Comparison of ENCODE assay signal across 25 cellular contexts in genomic region chr10:23499317-23499716, GRCh38.
A peak's percentile ranks its signal among the peaks of the same experiment; 100 is the strongest.
DNase-seq lines count a peak whose midpoint lies in the region; ATAC-seq, FAIRE-seq and TF ChIP-seq lines count a peak whose summit lies in the region.
"Had no signal": no experiment of that assay in that cellular context is flagged by ENCODE, and none has a peak within 500 bp of the region (broad histone marks: within the 10 kb centered on the region; RNA-seq: fewer than 3 reads in every experiment).

No MANE protein-coding gene starts in this region.

- ATAC-seq in K562, result no peak
- no peak for ATAC-seq in CD8-positive, alpha-beta T cell
- ATAC-seq: Right ventricle myocardium inferior had no signal

- no peak for TF ChIP-seq EP300 in K562 (IDR thresholded peaks at IDR 0.05; ENCODE audit: low read length)

- TF ChIP-seq RAD21 in K562 (CRISPR knock-in tag; conservative IDR thresholded peaks at IDR 0.05 in 1 of 2, IDR thresholded peaks at IDR 0.05 in 1 of 2), result no peak

- no peak overlapping the region for H2BK5ac ChIP-seq in trophoblast cell (ENCODE audit: low read depth, low read length, poor library complexity)

- H3K27ac Mint-ChIP-seq in CD8-positive, alpha-beta T cell, result no peak overlapping the region

- no peaks in the 10 kb centered on the region; a peak in 2 of 5 replicates for H3K27me3 ChIP-seq in K562 (ENCODE audit: control insufficient read depth in 2 of 2, insufficient read depth in 2 of 2, low read length in 2 of 2)
- H3K27me3 ChIP-seq in trophoblast cell (ENCODE audit: insufficient read depth, low read length), result no peaks in the 10 kb centered on the region
- no peaks in the 10 kb centered on the region for H3K27me3 ChIP-seq in CD8-positive, alpha-beta T cell (ENCODE audit: insufficient read depth, low read length)
- no peaks in the 10 kb centered on the region for H3K27me3 ChIP-seq in Karpas-422 (ENCODE audit: low read length)
- H3K27me3 ChIP-seq: BLaER1 treated with 17β-estradiol and CSF1 and Interleukin-3, amounts not matched to agents 10 nM and 100 nM; SJSA1 had no signal

- no peaks in the 10 kb centered on the region for H3K9me3 ChIP-seq in K562 (replicated peaks; ENCODE audit: control insufficient read depth, insufficient read depth, low read depth, low read length)
- no peaks in the 10 kb centered on the region for H3K9me3 ChIP-seq in trophoblast cell (ENCODE audit: insufficient read depth, low read depth, low read length)
- no peaks in the 10 kb centered on the region for H3K9me3 ChIP-seq in CD8-positive, alpha-beta T cell (ENCODE audit: low read length)
- no peaks in the 10 kb centered on the region for H3K9me3 ChIP-seq in Karpas-422 (ENCODE audit: low read length)
- H3K9me3 ChIP-seq: BLaER1 treated with 17β-estradiol and CSF1 and Interleukin-3, amounts not matched to agents 10 nM and 100 nM; SJSA1 had no signal

- H3K4ac ChIP-seq in trophoblast cell (ENCODE audit: low read depth, low read length), result no peak overlapping the region

- H3K9me1 ChIP-seq in K562 (ENCODE audit: control insufficient read depth, insufficient read depth, low read length), result no peaks in the 10 kb centered on the region

- no peaks in the 10 kb centered on the region for H3K4me1 ChIP-seq in K562 (replicated peaks in 1 of 2; ENCODE audit: control insufficient read depth in 2 of 2, insufficient read depth in 2 of 2, low read length in 2 of 2)
- no peaks in the 10 kb centered on the region for H3K4me1 ChIP-seq in trophoblast cell (ENCODE audit: control insufficient read depth in 1 of 2, insufficient read depth in 2 of 2, low read length in 2 of 2)
- H3K4me1 ChIP-seq in CD8-positive, alpha-beta T cell (ENCODE audit: insufficient read depth, low read length), result no peaks in the 10 kb centered on the region
- H3K4me1 ChIP-seq in Karpas-422 (ENCODE audit: low read length), result no peaks in the 10 kb centered on the region
- H3K4me1 ChIP-seq: BLaER1 treated with 17β-estradiol and CSF1 and Interleukin-3, amounts not matched to agents 10 nM and 100 nM; SJSA1 had no signal

- H2AK5ac ChIP-seq in trophoblast cell (ENCODE audit: low read length), result no peak overlapping the region

- H3K9me2 ChIP-seq in Karpas-422 (replicated peaks; ENCODE audit: insufficient read depth, low read length), result no peaks in the 10 kb centered on the region

- H3K79me2 ChIP-seq in K562 (ENCODE audit: control insufficient read depth, insufficient read depth, low read length) (no peaks in the 10 kb centered on the region), trophoblast cell (ENCODE audit: control insufficient read depth, insufficient read depth, low read length, poor library complexity) (no peaks in the 10 kb centered on the region), Karpas-422 (ENCODE audit: low read length) (no peaks in the 10 kb centered on the region)

- WGBS in K562 (ENCODE audit: insufficient coverage, low coverage, missing lambda C conversion rate), result 0% methylated on average over 3 of the region's 3 CpGs
- no CpG with 5 or more reads among the region's 3 CpGs for WGBS in trophoblast cell (ENCODE audit: extremely low coverage, insufficient coverage, insufficient read length)

- no peaks in the 10 kb centered on the region for H4K20me1 ChIP-seq in K562 (replicated peaks; ENCODE audit: control insufficient read depth, insufficient read depth, low read length)
- no peaks in the 10 kb centered on the region for H4K20me1 ChIP-seq in Karpas-422 (ENCODE audit: insufficient read depth, low read depth, low read length)
- H4K20me1 ChIP-seq: BLaER1 treated with 17β-estradiol and CSF1 and Interleukin-3, amounts not matched to agents 10 nM and 100 nM had no signal

- H3K27ac ChIP-seq in K562 (ENCODE audit: extremely low read depth, low read depth, low read length) (no peak overlapping the region), trophoblast cell (ENCODE audit: low read depth, low read length) (no peak overlapping the region), Karpas-422 (ENCODE audit: low read length) (no peak overlapping the region)
- H3K27ac ChIP-seq in CD8-positive, alpha-beta T cell (ENCODE audit: low read depth, low read length), result no peak overlapping the region
- H3K27ac ChIP-seq: BLaER1 treated with 17β-estradiol and CSF1 and Interleukin-3, amounts not matched to agents 10 nM and 100 nM; SJSA1 had no signal

- TF ChIP-seq CTCF in K562 (IDR thresholded peaks at IDR 0.05 in 2 of 3, conservative IDR thresholded peaks at IDR 0.05 in 1 of 3; ENCODE audit: insufficient read depth in 2 of 3, low read depth in 1 of 3, low read length in 3 of 3), result no peak
- no peak for TF ChIP-seq CTCF in CD8-positive, alpha-beta T cell (IDR thresholded peaks at IDR 0.05)

- no peak overlapping the region for H4K8ac ChIP-seq in trophoblast cell (ENCODE audit: low read depth, low read length)

- no TSS peak for BruUV-seq in K562 (replicated peaks; lab: Mats Ljungman, UMichigan)

- CTCF ChIA-PET in K562 (lab: Yijun Ruan, JAX; ENCODE audit: low intra/inter-chr PET ratio), result no interaction called here
- CTCF ChIA-PET in CD8-positive, alpha-beta T cell (lab: Charles Lee), result no interaction called here

- no peaks in the 10 kb centered on the region for H3K79me1 ChIP-seq in trophoblast cell (ENCODE audit: low read length)

- H3K9ac ChIP-seq in K562 (ENCODE audit: insufficient read depth in 1 of 2, low read depth in 2 of 2, low read length in 2 of 2), result no peak overlapping the region
- H3K9ac ChIP-seq in trophoblast cell (ENCODE audit: low read length), result no peak overlapping the region
- no peak overlapping the region for H3K9ac ChIP-seq in Karpas-422 (ENCODE audit: low read length)
- H3K9ac ChIP-seq: BLaER1 treated with 17β-estradiol and CSF1 and Interleukin-3, amounts not matched to agents 10 nM and 100 nM had no signal

- DNase-seq in NCI-H1105 treated with DMSO at 0.1 percent for 48 hours (lab: John Stamatoyannopoulos, UW) (peak; percentile 23), NCI-H1105 (lab: John Stamatoyannopoulos, UW) (no peak), NCI-H1417 treated with DMSO at 0.1 percent for 48 hours (lab: John Stamatoyannopoulos, UW) (peak; percentile 68), K562 (ENCODE audit: extremely low read depth in 1 of 4, low spot score in 3 of 4) (no peak), trophoblast cell (peak; percentile 68 to 90), Karpas-422 (no peak), activated T-cell treated with anti-CD3 and anti-CD28 coated beads for 4 hours (no peak)
- DNase-seq in CD8-positive, alpha-beta T cell, result no peak
- DNase-seq: 8988T; Calu3; CD8-positive, alpha-beta memory T cell; DMS153; GDM1; Kasumi-1; NCI-H2081; NCI-H2227 treated with DMSO at 0.1 percent for 48 hours; NCI-H510A; OCI-M1; T-helper 1 cell had no signal

- no peak for FAIRE-seq in K562 (lab: Jason Lieb, UNC)
- FAIRE-seq: H54, RCC 7860 had no signal

- no peaks in the 10 kb centered on the region for H3K36me3 Mint-ChIP-seq in CD8-positive, alpha-beta T cell
- H3K36me3 Mint-ChIP-seq: CD8-positive, alpha-beta memory T cell; IgD-negative memory B cell had no signal

- H2BK120ac ChIP-seq in trophoblast cell (ENCODE audit: insufficient read depth, low read length, poor library complexity), result no peak overlapping the region

- no peaks in the 10 kb centered on the region for H3K36me3 ChIP-seq in K562 (ENCODE audit: control insufficient read depth, insufficient read depth, low read length)
- no peaks in the 10 kb centered on the region for H3K36me3 ChIP-seq in trophoblast cell (ENCODE audit: control insufficient read depth in 1 of 2, insufficient read depth in 2 of 2, low read length in 2 of 2)
- H3K36me3 ChIP-seq in CD8-positive, alpha-beta T cell (ENCODE audit: insufficient read depth, low read length), result no peaks in the 10 kb centered on the region
- no peaks in the 10 kb centered on the region for H3K36me3 ChIP-seq in Karpas-422 (ENCODE audit: insufficient read depth, low read length)
- H3K36me3 ChIP-seq: BLaER1 treated with 17β-estradiol and CSF1 and Interleukin-3, amounts not matched to agents 10 nM and 100 nM; SJSA1 had no signal

- H2AFZ ChIP-seq in K562 (ENCODE audit: low read depth, low read length) (no peak overlapping the region), trophoblast cell (ENCODE audit: insufficient read depth, low read length, poor library complexity) (no peak overlapping the region), Karpas-422 (ENCODE audit: low read length) (no peak overlapping the region)

- no peak overlapping the region for H3K4me3 Mint-ChIP-seq in CD8-positive, alpha-beta T cell
- H3K4me3 Mint-ChIP-seq: CD8-positive, alpha-beta memory T cell had no signal

- no peak overlapping the region for H3K4me3 ChIP-seq in K562
- no peak overlapping the region for H3K4me3 ChIP-seq in trophoblast cell (ENCODE audit: low read depth, low read length)
- H3K4me3 ChIP-seq in CD8-positive, alpha-beta T cell (ENCODE audit: low read depth, low read length), result no peak overlapping the region
- no peak overlapping the region for H3K4me3 ChIP-seq in Karpas-422 (ENCODE audit: low read length)
- H3K4me3 ChIP-seq: BLaER1 treated with 17β-estradiol and CSF1 and Interleukin-3, amounts not matched to agents 10 nM and 100 nM; SJSA1 had no signal

- intact Hi-C loops in K562 (cut with micrococcal nuclease), result no loop called here
- intact Hi-C loops in CD8-positive, alpha-beta T cell (cut with DNase I, micrococcal nuclease), result no loop called here

- H2BK12ac ChIP-seq in trophoblast cell (ENCODE audit: low read length), result no peak overlapping the region

- no peak for TF ChIP-seq POLR2A in K562 (conservative IDR thresholded peaks at IDR 0.05)

- POLR2A ChIA-PET in K562 (lab: Yijun Ruan, JAX), result no interaction called here
- POLR2A ChIA-PET in CD8-positive, alpha-beta T cell (lab: Charles Lee), result no interaction called here

- H4K12ac ChIP-seq in trophoblast cell (ENCODE audit: low read depth, low read length), result no peak overlapping the region

- no peak overlapping the region for H3K4me2 ChIP-seq in K562 (ENCODE audit: insufficient read depth, low read length)
- no peak overlapping the region for H3K4me2 ChIP-seq in trophoblast cell (ENCODE audit: low read length)
- no peak overlapping the region for H3K4me2 ChIP-seq in Karpas-422 (ENCODE audit: low read depth, low read length, poor library complexity, severe bottlenecking)
- H3K4me2 ChIP-seq: BLaER1 treated with 17β-estradiol and CSF1 and Interleukin-3, amounts not matched to agents 10 nM and 100 nM had no signal

- H3K23ac ChIP-seq in trophoblast cell (ENCODE audit: low read length), result no peak overlapping the region

- in situ Hi-C loops in K562 (cut with MboI), result no loop called here

- no peaks in the 10 kb centered on the region for H3K4me1 Mint-ChIP-seq in CD8-positive, alpha-beta T cell (ENCODE audit: low read depth)
- H3K4me1 Mint-ChIP-seq: CD8-positive, alpha-beta memory T cell had no signal

- no peak overlapping the region for H3K18ac ChIP-seq in trophoblast cell (ENCODE audit: low read length)

- H3K27me3 Mint-ChIP-seq in CD8-positive, alpha-beta T cell (ENCODE audit: low read depth), result no peaks in the 10 kb centered on the region
- H3K27me3 Mint-ChIP-seq: IgD-negative memory B cell had no signal

- H3K14ac ChIP-seq in trophoblast cell (ENCODE audit: low read length), result no peak overlapping the region

- no peaks in the 10 kb centered on the region for H3K9me3 Mint-ChIP-seq in CD8-positive, alpha-beta T cell
- H3K9me3 Mint-ChIP-seq: CD8-positive, alpha-beta memory T cell; IgD-negative memory B cell had no signal

- no peak overlapping the region for H4K91ac ChIP-seq in trophoblast cell (ENCODE audit: low read depth, low read length)

TF ChIP-seq in K562, 482 proteins besides CTCF, POLR2A, EP300 and RAD21 (continues in another document):
- TF ChIP-seq NFIC (IDR thresholded peaks at IDR 0.05) (no peak), LEF1 (IDR thresholded peaks at IDR 0.05) (no peak)

Comparison
In these comparisons a context has a peak if more than half of its experiments do, and no peak if none do; other contexts are left out.
1. DNase-seq: peak in NCI-H1105 treated with DMSO at 0.1 percent for 48 hours (single experiment), NCI-H1417 treated with DMSO at 0.1 percent for 48 hours (single experiment) and trophoblast cell (2 of 2); none in NCI-H1105 (single experiment), K562 (0 of 4), CD8-positive, alpha-beta T cell (0 of 7), Karpas-422 (single experiment) and activated T-cell treated with anti-CD3 and anti-CD28 coated beads for 4 hours (single experiment).